27 cellular contexts compared by ENCODE assay signal in genomic region chr17:17422641-17423040, GRCh38.
"Had no signal": no experiment of that assay in that cellular context is flagged by ENCODE, and none has a peak within 500 bp of the region (broad histone marks: within the 10 kb centered on the region; RNA-seq: fewer than 3 reads in every experiment).

No MANE protein-coding gene starts in this region.

- H3K27me3 ChIP-seq: cardiac muscle cell, MG63 had no signal

- H3K9me3 ChIP-seq: MG63 had no signal

- DNase-seq: activated CD4-positive, alpha-beta T cell treated with anti-CD3 and anti-CD28 coated beads for 48 hours; activated CD4-positive, alpha-beta T cell treated with anti-CD3 and anti-CD28 coated beads, Interleukin-2, amount 50 U/mL, for 4 hours; activated CD4-positive, CD25-positive, alpha-beta regulatory T cell treated with anti-CD3 and anti-CD28 coated beads, Interleukin-2, amount 50 U/mL, for 72 hours; activated CD8-positive, alpha-beta memory T cell treated with anti-CD3 and anti-CD28 coated beads, Interleukin-2, amount 10 ng/mL, durations not matched to agents 7 days and 5 days; activated CD8-positive, alpha-beta T cell treated with anti-CD3 and anti-CD28 coated beads, Interleukin-2, amount 10 ng/mL, durations not matched to agents 7 days and 5 days; activated effector memory CD4-positive, alpha-beta T cell treated with Interleukin-2 at 50 U/mL for 16 hours; activated naive CD4-positive, alpha-beta T cell; activated T-cell treated with anti-CD3 and anti-CD28 coated beads, Interleukin-2, amount 50 U/mL, for 24 hours; brain microvascular endothelial cell; MG63; MV-4-11; NCI-H1092 treated with DMSO at 0.1 percent for 48 hours; NCI-H1417 treated with DMSO at 0.1 percent for 48 hours; NCI-H1694; NCI-H2029; NCI-H2107; NCI-H2171 treated with DMSO at 0.1 percent for 48 hours; NCI-H226; NCI-H526; NCI-H774; SHP77; T-helper 17 cell; T-helper 9 cell had no signal

- H3K4me1 Mint-ChIP-seq: WTC11 had no signal

- H3K36me3 Mint-ChIP-seq: activated naive CD8-positive, alpha-beta T cell had no signal

- H3K27ac ChIP-seq: brain microvascular endothelial cell, cardiac muscle cell had no signal

- H3K9me3 Mint-ChIP-seq: activated T-cell treated with anti-CD3 and anti-CD28 coated beads, Interleukin-2, amount 50 U/mL, for 24 hours; activated T-helper 1 cell treated with anti-CD3 and anti-CD28 coated beads, Interleukin-12 subunit alpha, Interleukin-12 subunit beta, Interleukin-2, Interleukin-4 antibody, amounts not matched to agents 30 ng/mL and 10 ng/mL and 1 ng/mL, durations not matched to agents 14 hours and 24 hours and 36 hours had no signal

- H3K4me3 Mint-ChIP-seq: activated CD8-positive, alpha-beta memory T cell treated with anti-CD3 and anti-CD28 coated beads, Interleukin-2, amount 10 ng/mL, durations not matched to agents 7 days and 5 days; activated CD8-positive, alpha-beta T cell treated with anti-CD3 and anti-CD28 coated beads, Interleukin-2, amount 10 ng/mL, durations not matched to agents 7 days and 5 days; activated naive CD8-positive, alpha-beta T cell; activated T-cell treated with anti-CD3 and anti-CD28 coated beads, Interleukin-2, amount 50 U/mL, for 24 hours; activated T-helper 1 cell treated with anti-CD3 and anti-CD28 coated beads, Interleukin-12 subunit alpha, Interleukin-12 subunit beta, Interleukin-2, Interleukin-4 antibody, amounts not matched to agents 30 ng/mL and 10 ng/mL and 1 ng/mL, durations not matched to agents 14 hours and 24 hours and 36 hours; T-helper 17 cell; WTC11 had no signal

- H3K27ac Mint-ChIP-seq: activated CD8-positive, alpha-beta memory T cell treated with anti-CD3 and anti-CD28 coated beads, Interleukin-2, amount 10 ng/mL, durations not matched to agents 7 days and 5 days; activated CD8-positive, alpha-beta T cell treated with anti-CD3 and anti-CD28 coated beads, Interleukin-2, amount 10 ng/mL, durations not matched to agents 7 days and 5 days; activated naive CD8-positive, alpha-beta T cell; activated T-cell treated with anti-CD3 and anti-CD28 coated beads, Interleukin-2, amount 50 U/mL, for 24 hours; activated T-helper 1 cell treated with anti-CD3 and anti-CD28 coated beads, Interleukin-12 subunit alpha, Interleukin-12 subunit beta, Interleukin-2, Interleukin-4 antibody, amounts not matched to agents 30 ng/mL and 10 ng/mL and 1 ng/mL, durations not matched to agents 14 hours and 24 hours and 36 hours; T-helper 17 cell; WTC11 had no signal

- H3K36me3 ChIP-seq: brain microvascular endothelial cell, cardiac muscle cell, MG63 had no signal

- H3K27me3 Mint-ChIP-seq: activated CD8-positive, alpha-beta memory T cell treated with anti-CD3 and anti-CD28 coated beads, Interleukin-2, amount 10 ng/mL, durations not matched to agents 7 days and 5 days; activated naive CD8-positive, alpha-beta T cell; activated T-cell treated with anti-CD3 and anti-CD28 coated beads, Interleukin-2, amount 50 U/mL, for 24 hours; T-helper 17 cell had no signal

- ATAC-seq: activated CD8-positive, alpha-beta memory T cell treated with anti-CD3 and anti-CD28 coated beads, Interleukin-2, amount 10 ng/mL, durations not matched to agents 7 days and 5 days; activated CD8-positive, alpha-beta T cell treated with anti-CD3 and anti-CD28 coated beads, Interleukin-2, amount 10 ng/mL, durations not matched to agents 7 days and 5 days; T-helper 17 cell; WTC11 had no signal

- H3K4me3 ChIP-seq: cardiac muscle cell, MG63 had no signal
